Comparison of ENCODE assay signal across 40 cellular contexts in genomic region chr3:60243456-60243855, GRCh38.
"Had no signal": no experiment of that assay in that cellular context is flagged by ENCODE, and none has a peak within 500 bp of the region (broad histone marks: within the 10 kb centered on the region; RNA-seq: fewer than 3 reads in every experiment).

No MANE protein-coding gene starts in this region.

- H3K36me3 ChIP-seq: adrenal gland, ascending aorta, brain microvascular endothelial cell, breast epithelium, cardiac muscle cell had no signal

- H3K4me1 Mint-ChIP-seq: activated naive CD4-positive, alpha-beta T cell treated with anti-CD3 and anti-CD28 coated beads, Interleukin-2, amount 10 ng/mL, durations not matched to agents 7 days and 5 days; activated naive CD8-positive, alpha-beta T cell treated with anti-CD3 and anti-CD28 coated beads, Interleukin-2, amount 10 ng/mL, durations not matched to agents 7 days and 5 days; activated T-helper 17 cell treated with anti-CD3 and anti-CD28 coated beads, Interleukin-2, amount 50 U/mL, for 72 hours; central memory CD8-positive, alpha-beta T cell had no signal

- H3K27me3 ChIP-seq: adrenal gland, ascending aorta, body of pancreas, brain microvascular endothelial cell, breast epithelium had no signal

- H3K27ac ChIP-seq: adrenal gland, ascending aorta, body of pancreas, brain microvascular endothelial cell, breast epithelium, cardiac muscle cell had no signal

- H3K4me3 ChIP-seq: adrenal gland, ascending aorta, body of pancreas, breast epithelium, cardiac muscle cell had no signal

- DNase-seq: activated effector memory CD4-positive, alpha-beta T cell treated with anti-CD3 and anti-CD28 coated beads, Interleukin-2, amount 50 U/mL, for 16 hours; activated effector memory CD4-positive, alpha-beta T cell treated with Interleukin-2 at 50 U/mL for 16 hours; activated gamma-delta T cell; activated gamma-delta T cell treated with Interleukin-2 at 50 U/mL for 16 hours; activated naive CD4-positive, alpha-beta T cell; activated naive CD4-positive, alpha-beta T cell treated with anti-CD3 and anti-CD28 coated beads for 36 hours; activated naive CD4-positive, alpha-beta T cell treated with anti-CD3 and anti-CD28 coated beads, Interleukin-2, amount 10 ng/mL, durations not matched to agents 7 days and 5 days; activated naive CD4-positive, alpha-beta T cell treated with Interleukin-2 at 50 U/mL for 16 hours; activated naive CD8-positive, alpha-beta T cell treated with anti-CD3 and anti-CD28 coated beads for 36 hours; activated naive CD8-positive, alpha-beta T cell treated with anti-CD3 and anti-CD28 coated beads, Interleukin-2, amount 10 ng/mL, durations not matched to agents 7 days and 5 days; activated naive CD8-positive, alpha-beta T cell treated with anti-CD3 and anti-CD28 coated beads, Interleukin-2, amount 50 U/mL, for 24 hours; activated T-cell treated with anti-CD3 and anti-CD28 coated beads for 4 hours; activated T-cell treated with anti-CD3 and anti-CD28 coated beads, Interleukin-2, amount 50 U/mL, for 1 hour; activated T-cell treated with anti-CD3 and anti-CD28 coated beads, Interleukin-2, amount 50 U/mL, for 24 hours; activated T-cell treated with anti-CD3 and anti-CD28 coated beads, Interleukin-2, amount 50 U/mL, for 4 hours; activated T-cell treated with anti-CD3 and anti-CD28 coated beads, Interleukin-2, amount 50 U/mL, for 48 hours; activated T-cell treated with anti-CD3 and anti-CD28 coated beads, Interleukin-2, amount 50 U/mL, for 72 hours; adrenal gland; amniotic stem cell; amygdala; anterior cingulate cortex; aorta; body of pancreas; brain microvascular endothelial cell; caudate nucleus; central memory CD4-positive, alpha-beta T cell; cerebellar nuclear complex had no signal

- H3K9me3 ChIP-seq: adrenal gland, ascending aorta, body of pancreas, breast epithelium had no signal

- H3K9me3 Mint-ChIP-seq: activated naive CD4-positive, alpha-beta T cell treated with anti-CD3 and anti-CD28 coated beads for 36 hours; activated naive CD4-positive, alpha-beta T cell treated with anti-CD3 and anti-CD28 coated beads, Interleukin-2, amount 10 ng/mL, durations not matched to agents 7 days and 5 days; activated naive CD4-positive, alpha-beta T cell treated with anti-CD3 and anti-CD28 coated beads, Interleukin-2, amount 50 U/mL, for 24 hours; activated naive CD8-positive, alpha-beta T cell treated with anti-CD3 and anti-CD28 coated beads, Interleukin-2, amount 10 ng/mL, durations not matched to agents 7 days and 5 days; activated naive CD8-positive, alpha-beta T cell treated with anti-CD3 and anti-CD28 coated beads, Interleukin-2, amount 50 U/mL, for 24 hours; activated T-cell treated with anti-CD3 and anti-CD28 coated beads, Interleukin-2, amount 50 U/mL, for 24 hours; activated T-cell treated with anti-CD3 and anti-CD28 coated beads, Interleukin-2, amount 50 U/mL, for 4 hours; activated T-helper 17 cell treated with anti-CD3 and anti-CD28 coated beads, Interleukin-2, amount 50 U/mL, for 72 hours; central memory CD8-positive, alpha-beta T cell had no signal

- H3K36me3 Mint-ChIP-seq: activated naive CD4-positive, alpha-beta T cell treated with anti-CD3 and anti-CD28 coated beads, Interleukin-2, amount 50 U/mL, for 24 hours; activated naive CD8-positive, alpha-beta T cell treated with anti-CD3 and anti-CD28 coated beads for 36 hours; activated naive CD8-positive, alpha-beta T cell treated with anti-CD3 and anti-CD28 coated beads, Interleukin-2, amount 10 ng/mL, durations not matched to agents 7 days and 5 days; brain had no signal

- H3K27me3 Mint-ChIP-seq: activated naive CD4-positive, alpha-beta T cell treated with anti-CD3 and anti-CD28 coated beads, Interleukin-2, amount 10 ng/mL, durations not matched to agents 7 days and 5 days; activated naive CD4-positive, alpha-beta T cell treated with anti-CD3 and anti-CD28 coated beads, Interleukin-2, amount 50 U/mL, for 24 hours; activated naive CD8-positive, alpha-beta T cell; activated naive CD8-positive, alpha-beta T cell treated with anti-CD3 and anti-CD28 coated beads for 36 hours; activated naive CD8-positive, alpha-beta T cell treated with anti-CD3 and anti-CD28 coated beads, Interleukin-2, amount 50 U/mL, for 24 hours; activated T-cell treated with anti-CD3 and anti-CD28 coated beads, Interleukin-2, amount 50 U/mL, for 24 hours; brain had no signal

- FAIRE-seq: astrocyte, bronchial epithelial cell had no signal

- H3K4me1 ChIP-seq: adrenal gland, ascending aorta, body of pancreas, breast epithelium had no signal

- H3K27ac Mint-ChIP-seq: activated naive CD4-positive, alpha-beta T cell treated with anti-CD3 and anti-CD28 coated beads for 36 hours; activated naive CD4-positive, alpha-beta T cell treated with anti-CD3 and anti-CD28 coated beads, Interleukin-2, amount 10 ng/mL, durations not matched to agents 7 days and 5 days; activated naive CD4-positive, alpha-beta T cell treated with anti-CD3 and anti-CD28 coated beads, Interleukin-2, amount 50 U/mL, for 24 hours; activated naive CD4-positive, alpha-beta T cell treated with anti-CD3 and anti-CD28 coated beads, Interleukin-2, amount 50 U/mL, for 72 hours; activated naive CD8-positive, alpha-beta T cell; activated naive CD8-positive, alpha-beta T cell treated with anti-CD3 and anti-CD28 coated beads for 36 hours; activated naive CD8-positive, alpha-beta T cell treated with anti-CD3 and anti-CD28 coated beads, Interleukin-2, amount 10 ng/mL, durations not matched to agents 7 days and 5 days; activated naive CD8-positive, alpha-beta T cell treated with anti-CD3 and anti-CD28 coated beads, Interleukin-2, amount 50 U/mL, for 24 hours; activated T-cell treated with anti-CD3 and anti-CD28 coated beads, Interleukin-2, amount 50 U/mL, for 24 hours; activated T-cell treated with anti-CD3 and anti-CD28 coated beads, Interleukin-2, amount 50 U/mL, for 72 hours; activated T-helper 1 cell treated with anti-CD3 and anti-CD28 coated beads, Interleukin-12 subunit alpha, Interleukin-12 subunit beta, Interleukin-2, Interleukin-4 antibody, amounts not matched to agents 30 ng/mL and 10 ng/mL and 1 ng/mL, durations not matched to agents 14 hours and 24 hours and 36 hours; activated T-helper 17 cell treated with anti-CD3 and anti-CD28 coated beads, Interleukin-2, amount 50 U/mL, for 72 hours; activated T-helper 2 cell treated with anti-CD3 and anti-CD28 coated beads, Interferon-gamma antibody, Interleukin-2, Interleukin-4, amounts not matched to agents 10 μg/mL and 5 μg/mL and 100 μg/mL, durations not matched to agents 14 hours and 24 hours and 36 hours; brain had no signal

- H3K4me3 Mint-ChIP-seq: activated naive CD4-positive, alpha-beta T cell treated with anti-CD3 and anti-CD28 coated beads for 36 hours; activated naive CD4-positive, alpha-beta T cell treated with anti-CD3 and anti-CD28 coated beads, Interleukin-2, amount 10 ng/mL, durations not matched to agents 7 days and 5 days; activated naive CD4-positive, alpha-beta T cell treated with anti-CD3 and anti-CD28 coated beads, Interleukin-2, amount 50 U/mL, for 24 hours; activated naive CD8-positive, alpha-beta T cell; activated naive CD8-positive, alpha-beta T cell treated with anti-CD3 and anti-CD28 coated beads for 36 hours; activated naive CD8-positive, alpha-beta T cell treated with anti-CD3 and anti-CD28 coated beads, Interleukin-2, amount 10 ng/mL, durations not matched to agents 7 days and 5 days; activated naive CD8-positive, alpha-beta T cell treated with anti-CD3 and anti-CD28 coated beads, Interleukin-2, amount 50 U/mL, for 24 hours; activated T-cell treated with anti-CD3 and anti-CD28 coated beads, Interleukin-2, amount 50 U/mL, for 24 hours; activated T-cell treated with anti-CD3 and anti-CD28 coated beads, Interleukin-2, amount 50 U/mL, for 4 hours; activated T-cell treated with anti-CD3 and anti-CD28 coated beads, Interleukin-2, amount 50 U/mL, for 72 hours; activated T-helper 1 cell treated with anti-CD3 and anti-CD28 coated beads, Interleukin-12 subunit alpha, Interleukin-12 subunit beta, Interleukin-2, Interleukin-4 antibody, amounts not matched to agents 30 ng/mL and 10 ng/mL and 1 ng/mL, durations not matched to agents 14 hours and 24 hours and 36 hours; activated T-helper 17 cell treated with anti-CD3 and anti-CD28 coated beads, Interleukin-2, amount 50 U/mL, for 72 hours; brain; central memory CD8-positive, alpha-beta T cell had no signal

- ATAC-seq: activated naive CD4-positive, alpha-beta T cell treated with anti-CD3 and anti-CD28 coated beads, Interleukin-2, amount 50 U/mL, for 72 hours; activated naive CD8-positive, alpha-beta T cell treated with anti-CD3 and anti-CD28 coated beads, Interleukin-2, amount 50 U/mL, for 24 hours; activated T-cell treated with anti-CD3 and anti-CD28 coated beads, Interleukin-2, amount 50 U/mL, for 4 hours; activated T-cell treated with anti-CD3 and anti-CD28 coated beads, Interleukin-2, amount 50 U/mL, for 72 hours; activated T-helper 17 cell treated with anti-CD3 and anti-CD28 coated beads, Interleukin-2, amount 50 U/mL, for 72 hours; body of pancreas had no signal
